In the genomic region with DNA sequence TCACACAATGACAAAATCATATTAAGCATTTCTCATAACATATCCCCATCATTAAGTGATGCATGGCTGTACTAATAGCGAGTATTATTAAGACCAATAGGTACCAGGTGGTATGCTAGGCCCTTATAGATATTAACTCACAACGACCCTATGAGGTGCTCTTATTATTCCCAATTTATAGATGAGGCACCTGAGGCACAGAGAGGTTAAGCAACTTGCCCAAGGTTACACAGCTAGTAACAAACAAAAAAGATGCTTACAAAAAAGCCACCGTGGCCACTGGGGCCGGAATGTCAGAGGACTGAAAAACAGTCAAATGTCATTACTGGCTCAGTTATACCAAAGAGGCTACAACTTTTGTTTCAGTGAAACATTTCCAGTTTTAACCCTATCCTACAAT, we compare ENCODE assay signal across 10 cellular contexts.
"Had no signal": no experiment of that assay in that cellular context is flagged by ENCODE, and none has a peak within 500 bp of the region (broad histone marks: within the 10 kb centered on the region; RNA-seq: fewer than 3 reads in every experiment).

No MANE protein-coding gene starts in this region.

- H3K4me3 ChIP-seq: GM23248, GM23338, HAP-1 had no signal

- H3K9ac ChIP-seq: GM23248 had no signal

- H3K4me2 ChIP-seq: GM23338 had no signal

- H3K27ac ChIP-seq: GM23248 had no signal

- ATAC-seq: GM23338, HCT116 had no signal

- H3K36me3 ChIP-seq: HAP-1 had no signal

- H3K9me3 ChIP-seq: HAP-1 had no signal

- FAIRE-seq: H54 had no signal

- DNase-seq: GM23248, GOT3, H7, H9, HCEC 1CT, HFFc6 had no signal

- H3K4me1 ChIP-seq: HAP-1 had no signal

- H2AFZ ChIP-seq: GM23248, GM23338 had no signal
